Comparison of ENCODE assay signal across 1 cellular context in genomic region chr3:179967622-179968021, GRCh38.
TF ChIP-seq lines count a peak whose summit lies in the region.

No MANE protein-coding gene starts in this region.

TF ChIP-seq in IMR-90, 13 proteins besides CTCF, POLR2A, EP300 and RAD21 (continued from another document):
- no peak for TF ChIP-seq MAZ (IDR thresholded peaks at IDR 0.05; ENCODE audit: borderline replicate concordance, low read depth, low read length)
